In genomic region chr5:168207450-168208029, GRCh38 we compare ENCODE assay signal across 22 cellular contexts.
"Had no signal": no experiment of that assay in that cellular context is flagged by ENCODE, and none has a peak within 500 bp of the region (broad histone marks: within the 10 kb centered on the region; RNA-seq: fewer than 3 reads in every experiment).

No MANE protein-coding gene starts in this region.

- ATAC-seq: body of pancreas; naive thymus-derived CD4-positive, alpha-beta T cell; right lobe of liver had no signal

- DNase-seq: activated CD4-positive, alpha-beta memory T cell treated with anti-CD3 and anti-CD28 coated beads for 36 hours; activated CD4-positive, alpha-beta T cell treated with anti-CD3 and anti-CD28 coated beads, Interleukin-2, amount 10 ng/mL, durations not matched to agents 24 days and 14 days; activated CD4-positive, CD25-positive, alpha-beta regulatory T cell treated with anti-CD3 and anti-CD28 coated beads, Interleukin-2, amount 50 U/mL, for 72 hours; activated CD8-positive, alpha-beta memory T cell treated with anti-CD3 and anti-CD28 coated beads, Interleukin-2, amount 50 U/mL, for 4 hours; activated effector memory CD4-positive, alpha-beta T cell treated with anti-CD3 and anti-CD28 coated beads, Interleukin-2, amount 50 U/mL, for 16 hours; activated naive CD4-positive, alpha-beta T cell treated with anti-CD3 and anti-CD28 coated beads for 36 hours; activated naive CD8-positive, alpha-beta T cell treated with anti-CD3 and anti-CD28 coated beads for 36 hours; activated T-cell treated with anti-CD3 and anti-CD28 coated beads, Interleukin-2, amount 50 U/mL, for 1 hour; adrenal gland; aorta; body of pancreas; central memory CD4-positive, alpha-beta T cell; esophagus squamous epithelium; naive thymus-derived CD4-positive, alpha-beta T cell; occipital lobe; posterior cingulate gyrus; right lobe of liver; stimulated activated CD4-positive, alpha-beta T cell treated with anti-CD3 and anti-CD28 coated beads, Interleukin-2, amount 100 ng/mL, for 48 hours; stimulated activated naive CD4-positive, alpha-beta T cell treated with Interleukin-2 at 50 U/mL for 16 hours; T-helper 2 cell; transverse colon had no signal

- H3K27me3 ChIP-seq: adrenal gland, body of pancreas, esophagus squamous epithelium, right lobe of liver, transverse colon had no signal

- H3K4me3 ChIP-seq: adrenal gland, body of pancreas, esophagus squamous epithelium, right lobe of liver, transverse colon had no signal

- H3K36me3 ChIP-seq: adrenal gland, esophagus squamous epithelium, right lobe of liver, transverse colon had no signal

- H3K4me1 ChIP-seq: adrenal gland, body of pancreas, esophagus squamous epithelium, right lobe of liver, transverse colon had no signal

- H3K9me3 ChIP-seq: adrenal gland, body of pancreas, esophagus squamous epithelium, right lobe of liver, transverse colon had no signal

- H3K27ac ChIP-seq: adrenal gland, body of pancreas, epithelial cell of prostate, esophagus squamous epithelium, right lobe of liver, transverse colon had no signal
